16 cellular contexts compared by ENCODE assay signal in the genomic region with DNA sequence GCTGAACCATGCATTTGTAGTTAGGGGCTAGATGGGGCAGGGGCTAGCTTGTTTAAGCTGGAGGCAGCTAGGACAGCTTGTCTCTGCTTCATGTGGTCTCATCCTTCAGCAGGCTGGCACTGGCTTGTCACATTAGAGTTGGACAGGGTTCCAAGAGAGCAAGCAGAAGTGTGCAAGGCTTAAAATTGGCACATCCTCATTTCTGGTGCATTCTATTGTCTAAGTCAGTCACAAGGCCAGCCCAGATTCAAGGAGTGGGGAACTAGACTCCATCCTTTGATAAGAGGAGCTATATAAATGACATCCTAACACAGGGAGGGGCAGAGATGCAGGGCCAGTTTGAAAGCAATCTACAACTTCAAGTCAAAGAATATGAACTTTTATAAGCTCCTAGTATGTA.
DNase-seq lines count a peak whose midpoint lies in the region.
"Had no signal": no experiment of that assay in that cellular context is flagged by ENCODE, and none has a peak within 500 bp of the region (broad histone marks: within the 10 kb centered on the region; RNA-seq: fewer than 3 reads in every experiment).

No MANE protein-coding gene starts in this region.

- DNase-seq in CD1c-positive myeloid dendritic cell (ENCODE audit: extremely low spot score) (peak; percentile 22), OCI-M1 (lab: John Stamatoyannopoulos, UW) (peak; percentile 11), globus pallidus (ENCODE audit: low spot score) (peak; percentile 52), pons (ENCODE audit: low spot score) (peak; percentile 81), DMS153 treated with DMSO at 0.1 percent for 48 hours (lab: John Stamatoyannopoulos, UW; ENCODE audit: unreplicated experiment) (no peak), NCI-H510A treated with DMSO at 0.1 percent for 48 hours (lab: John Stamatoyannopoulos, UW) (no peak)
- DNase-seq in activated CD8-positive, alpha-beta memory T cell treated with anti-CD3 and anti-CD28 coated beads for 24 hours, result no peak
- DNase-seq: CD8-positive, alpha-beta memory T cell; IMR-90; Karpas-422; NCI-H1092 treated with DMSO at 0.1 percent for 48 hours; NCI-H2081; NCI-H2171 treated with DMSO at 0.1 percent for 48 hours; NCI-H446; NCI-H69; Right ventricle myocardium superior had no signal

Comparison
In these comparisons a context has a peak if more than half of its experiments do, and no peak if none do; other contexts are left out.
1. DNase-seq: peak in CD1c-positive myeloid dendritic cell (single experiment), OCI-M1 (single experiment), globus pallidus (single experiment) and pons (single experiment); none in DMS153 treated with DMSO at 0.1 percent for 48 hours (single experiment), activated CD8-positive, alpha-beta memory T cell treated with anti-CD3 and anti-CD28 coated beads for 24 hours (single experiment) and NCI-H510A treated with DMSO at 0.1 percent for 48 hours (single experiment).